ENCODE assay signal across 22 cellular contexts in the genomic region with DNA sequence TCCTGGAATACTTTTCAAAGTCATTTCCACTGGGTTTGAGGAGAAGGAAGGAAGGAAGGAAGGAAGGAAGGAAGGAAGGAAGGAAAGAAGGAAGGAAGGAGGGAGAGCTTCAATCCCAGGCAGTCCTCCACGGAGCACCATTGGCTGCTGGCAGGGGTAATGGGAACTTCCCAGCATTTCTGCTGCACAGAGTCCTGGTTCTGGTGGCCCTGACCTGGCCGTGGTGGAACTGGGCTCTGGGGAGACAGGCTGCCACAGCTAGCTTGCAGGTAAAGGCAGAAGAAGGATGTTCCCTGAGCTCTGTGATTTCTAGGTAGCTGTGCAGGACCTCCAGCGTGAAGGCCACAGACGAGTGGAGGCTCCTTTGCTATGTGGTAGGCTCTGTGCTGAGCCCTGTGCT. TPM values are rescaled to one million over a fixed set of nuclear protein-coding genes. Genes with fewer than 3 reads are reported as not detected.
A peak's percentile ranks its signal among the peaks of the same experiment; 100 is the strongest.
DNase-seq lines count a peak whose midpoint lies in the region; ATAC-seq, FAIRE-seq and TF ChIP-seq lines count a peak whose summit lies in the region.
"Had no signal": no experiment of that assay in that cellular context is flagged by ENCODE, and none has a peak within 500 bp of the region (broad histone marks: within the 10 kb centered on the region; RNA-seq: fewer than 3 reads in every experiment).

No MANE protein-coding gene starts in this region.

- H3K9me3 Mint-ChIP-seq in H9, result no peaks in the 10 kb centered on the region
- H3K9me3 Mint-ChIP-seq: CD4-positive, alpha-beta memory T cell had no signal

- no peak overlapping the region for H2BK15ac ChIP-seq in H9 (ENCODE audit: low read depth, low read length)

- no peak overlapping the region for H2AK5ac ChIP-seq in H9 (ENCODE audit: insufficient read length, low read length)

- H3K56ac ChIP-seq in H9 (ENCODE audit: insufficient read length, low read depth, low read length), result no peak overlapping the region

- H3K27ac ChIP-seq in H9 (ENCODE audit: insufficient read length, low read depth, low read length) (no peak overlapping the region), SK-N-MC (peak overlapping the region; percentile 79)
- H3K27ac ChIP-seq: C4-2B had no signal

- H4K5ac ChIP-seq in H9 (ENCODE audit: insufficient read length, low read depth, low read length), result no peak overlapping the region

- H2BK120ac ChIP-seq in H9 (ENCODE audit: low read depth, low read length, poor library complexity, severe bottlenecking), result no peak overlapping the region

- H4K20me1 ChIP-seq in H9 (ENCODE audit: control insufficient read depth, insufficient read depth, insufficient read length), result no peaks in the 10 kb centered on the region

- H3K4me3 Mint-ChIP-seq in H9, result no peak overlapping the region
- H3K4me3 Mint-ChIP-seq: CD4-positive, alpha-beta memory T cell; IgD-negative memory B cell had no signal

- no peak overlapping the region for H3K4ac ChIP-seq in H9 (ENCODE audit: low read depth, low read length)

- H3K27me3 ChIP-seq in H9 (ENCODE audit: insufficient read depth, low read length), result no peaks in the 10 kb centered on the region; the same call in 1 of the 2 replicates

- no peak overlapping the region for H3T11ph ChIP-seq in H9 (ENCODE audit: low read length)

- no peak overlapping the region for H2BK12ac ChIP-seq in H9 (ENCODE audit: insufficient read length, low read depth, low read length)

- no peak overlapping the region for H3K4me2 ChIP-seq in H9 (ENCODE audit: insufficient read depth, insufficient read length, low read length)

- H3K9me3 ChIP-seq in H9 (ENCODE audit: control insufficient read depth, low read depth, low read length) (no peaks in the 10 kb centered on the region), SK-N-MC (ENCODE audit: low read depth, low read length) (no peaks in the 10 kb centered on the region)

- no peak overlapping the region for H4K8ac ChIP-seq in H9 (replicated peaks; ENCODE audit: insufficient read length, low read depth, low read length)

- no peak overlapping the region for H2AFZ ChIP-seq in H9 (ENCODE audit: low read length)

- H3K14ac ChIP-seq in H9 (ENCODE audit: insufficient read depth, low read length), result 0 out of 2 replicates have a peak overlapping the region, but pooled peaks have one; percentile 39

- H3K36me3 Mint-ChIP-seq in H9 (ENCODE audit: insufficient read depth in 1 of 3, low read depth in 3 of 3), result no peaks in the 10 kb centered on the region
- H3K36me3 Mint-ChIP-seq: CD4-positive, alpha-beta memory T cell; IgD-negative memory B cell had no signal

- no peaks in the 10 kb centered on the region for H3K36me3 ChIP-seq in SK-N-MC (ENCODE audit: insufficient read depth, low read length)

- no peaks in the 10 kb centered on the region for H3K23me2 ChIP-seq in H9 (ENCODE audit: insufficient read length, low read depth, low read length, poor library complexity, severe bottlenecking)

- TF ChIP-seq CTCF in H9 (conservative IDR thresholded peaks at IDR 0.05), result no peak

- no peak for FAIRE-seq in RCC 7860 (lab: Jason Lieb, UNC)
- FAIRE-seq: D721Med, G401.6, GM12891, GM19239, H1 had no signal

- no peaks in the 10 kb centered on the region for H3K79me1 ChIP-seq in H9 (ENCODE audit: insufficient read depth, low read depth, low read length, poor library complexity, severe bottlenecking)

- no CpG with 5 or more reads among the region's 4 CpGs for WGBS in H9 (ENCODE audit: extremely low coverage, insufficient read length, low lambda C conversion rate)

- ATAC-seq in GM18868 (IDR thresholded peaks at IDR 0.05; ENCODE audit: unreplicated experiment) (no peak), HG02763 (IDR thresholded peaks at IDR 0.05; ENCODE audit: unreplicated experiment) (no peak)

- H3K4me3 ChIP-seq in SK-N-MC, result no peak overlapping the region; the same call in 1 of the 2 replicates

- no peaks in the 10 kb centered on the region for H3K79me2 ChIP-seq in H9 (ENCODE audit: insufficient read depth, low read length)

- H3K27me3 Mint-ChIP-seq in H9 (ENCODE audit: low read depth), result peaks cover 77% of the 10 kb centered on the region

- H3K4me1 ChIP-seq in H9 (ENCODE audit: insufficient read depth, low read length), result peaks cover 3% of the 10 kb centered on the region; the same call in 1 of the 2 replicates

- peaks cover 44 to 61% of the 10 kb centered on the region in 2 experiments for H3K4me1 Mint-ChIP-seq in H9
- H3K4me1 Mint-ChIP-seq: CD4-positive, alpha-beta memory T cell had no signal

- H4K91ac ChIP-seq in H9 (ENCODE audit: insufficient read length, low read depth, low read length), result no peak overlapping the region

- no peak overlapping the region for H3K18ac ChIP-seq in H9 (ENCODE audit: insufficient read length, low read depth, low read length)

- H3K23ac ChIP-seq in H9 (ENCODE audit: insufficient read length, low read depth, low read length), result no peak overlapping the region

- DNase-seq in H9, result no peak
- no peak for DNase-seq in SK-N-MC (ENCODE audit: low read depth, low spot score)
- DNase-seq in mesenteric fat pad (ENCODE audit: low spot score), result peak; percentile 69
- no peak for DNase-seq in RCC 7860 (ENCODE audit: low spot score)
- no peak for DNase-seq in SW480 (ENCODE audit: low spot score)
- DNase-seq: ACHN; CD4-positive, alpha-beta memory T cell; DMS153; EL; HCEC 1CT; KG1 had no signal

- H3K9ac ChIP-seq in H9 (ENCODE audit: extremely low read depth, insufficient read length, low read length), result no peak overlapping the region
- no peak overlapping the region for H3K9ac ChIP-seq in SK-N-MC (ENCODE audit: insufficient read length)

- H2BK20ac ChIP-seq in H9 (ENCODE audit: low read depth, low read length, poor library complexity, severe bottlenecking), result no peak overlapping the region

- no peak overlapping the region for H2BK5ac ChIP-seq in H9 (ENCODE audit: insufficient read length, low read length)

- peak overlapping the region in 1 of 3 experiments; percentile 38; a peak in 2 of 7 replicates for H3K27ac Mint-ChIP-seq in H9
- H3K27ac Mint-ChIP-seq: CD4-positive, alpha-beta memory T cell; IgD-negative memory B cell had no signal

RNA-seq across cellular contexts. Expression of gene PKNOX2, which starts 10.6 kb away (rescaled TPM):
- total RNA-seq in H9 (2021), result 1.3 and 1.4 TPM in 2 replicates
- 2.6 TPM for total RNA-seq in mesenteric fat pad
- total RNA-seq: A172; CD4-positive, alpha-beta memory T cell; HT-29 had no signal
